ENCODE assay signal across 2 cellular contexts in the genomic region with DNA sequence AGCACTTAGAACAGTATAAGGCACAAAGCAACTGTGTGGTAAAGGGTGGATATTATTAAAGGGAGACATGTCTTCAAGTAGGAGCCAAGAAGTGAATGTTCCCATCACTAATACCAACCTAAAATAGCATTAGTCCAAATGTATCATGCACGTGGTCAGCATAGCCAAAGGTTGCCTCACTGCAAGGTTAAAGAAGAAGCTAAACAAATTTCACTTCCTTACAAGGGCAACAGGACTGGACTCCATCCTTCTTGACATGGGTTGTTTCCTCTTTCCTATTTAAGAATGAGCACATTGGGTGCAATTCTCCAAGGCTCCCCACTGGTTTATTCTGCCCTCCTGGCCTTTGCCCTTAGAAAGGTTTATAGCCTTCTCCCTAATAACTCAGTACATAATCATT.
TF ChIP-seq lines count a peak whose summit lies in the region.

No MANE protein-coding gene starts in this region.

TF ChIP-seq in HepG2, 621 proteins besides CTCF, POLR2A, EP300 and RAD21:
- TF ChIP-seq, protein P1, sequence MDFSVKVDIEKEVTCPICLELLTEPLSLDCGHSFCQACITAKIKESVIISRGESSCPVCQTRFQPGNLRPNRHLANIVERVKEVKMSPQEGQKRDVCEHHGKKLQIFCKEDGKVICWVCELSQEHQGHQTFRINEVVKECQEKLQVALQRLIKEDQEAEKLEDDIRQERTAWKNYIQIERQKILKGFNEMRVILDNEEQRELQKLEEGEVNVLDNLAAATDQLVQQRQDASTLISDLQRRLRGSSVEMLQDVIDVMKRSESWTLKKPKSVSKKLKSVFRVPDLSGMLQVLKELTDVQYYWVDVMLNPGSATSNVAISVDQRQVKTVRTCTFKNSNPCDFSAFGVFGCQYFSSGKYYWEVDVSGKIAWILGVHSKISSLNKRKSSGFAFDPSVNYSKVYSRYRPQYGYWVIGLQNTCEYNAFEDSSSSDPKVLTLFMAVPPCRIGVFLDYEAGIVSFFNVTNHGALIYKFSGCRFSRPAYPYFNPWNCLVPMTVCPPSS (IDR thresholded peaks at IDR 0.05): no peak
- TF ChIP-seq SIN3B (IDR thresholded peaks at IDR 0.05; ENCODE audit: low read length) (no peak), ZNF30 (CRISPR knock-in tag; IDR thresholded peaks at IDR 0.05) (no peak), FOXC1 (CRISPR knock-in tag; IDR thresholded peaks at IDR 0.05; ENCODE audit: borderline replicate concordance) (no peak), ZNF546 (CRISPR knock-in tag; conservative IDR thresholded peaks at IDR 0.05) (no peak), ZSCAN29 (CRISPR knock-in tag; conservative IDR thresholded peaks at IDR 0.05) (no peak), TCF12 (IDR thresholded peaks at IDR 0.05) (no peak), TCF12 (CRISPR knock-in tag; IDR thresholded peaks at IDR 0.05) (no peak), SETDB1 (CRISPR knock-in tag; IDR thresholded peaks at IDR 0.05; ENCODE audit: borderline replicate concordance) (no peak), ZNF530 (CRISPR knock-in tag; IDR thresholded peaks at IDR 0.05; ENCODE audit: low read depth) (no peak), BCL6 (CRISPR knock-in tag; IDR thresholded peaks at IDR 0.05) (no peak), ZNF432 (CRISPR knock-in tag; IDR thresholded peaks at IDR 0.05; ENCODE audit: borderline replicate concordance) (no peak), ZNF839 (CRISPR knock-in tag; IDR thresholded peaks at IDR 0.05; ENCODE audit: borderline replicate concordance) (no peak), RBM39 (IDR thresholded peaks at IDR 0.05; ENCODE audit: low read depth, low read length, poor library complexity, severe bottlenecking) (no peak), DMAP1 (CRISPR knock-in tag; IDR thresholded peaks at IDR 0.05) (no peak), TMF1 (CRISPR knock-in tag; IDR thresholded peaks at IDR 0.05; ENCODE audit: low read depth) (no peak), MYNN (CRISPR knock-in tag; IDR thresholded peaks at IDR 0.05; ENCODE audit: low read depth) (no peak), ZNF660 (CRISPR knock-in tag; IDR thresholded peaks at IDR 0.05; ENCODE audit: borderline replicate concordance, low read depth) (no peak), KDM4B (CRISPR knock-in tag; IDR thresholded peaks at IDR 0.05) (no peak), MTA3 (CRISPR knock-in tag; IDR thresholded peaks at IDR 0.05) (no peak), ZNF317 (CRISPR knock-in tag; IDR thresholded peaks at IDR 0.05) (no peak)

TF ChIP-seq in K562, 482 proteins besides CTCF, POLR2A, EP300 and RAD21:
- TF ChIP-seq, protein P2, sequence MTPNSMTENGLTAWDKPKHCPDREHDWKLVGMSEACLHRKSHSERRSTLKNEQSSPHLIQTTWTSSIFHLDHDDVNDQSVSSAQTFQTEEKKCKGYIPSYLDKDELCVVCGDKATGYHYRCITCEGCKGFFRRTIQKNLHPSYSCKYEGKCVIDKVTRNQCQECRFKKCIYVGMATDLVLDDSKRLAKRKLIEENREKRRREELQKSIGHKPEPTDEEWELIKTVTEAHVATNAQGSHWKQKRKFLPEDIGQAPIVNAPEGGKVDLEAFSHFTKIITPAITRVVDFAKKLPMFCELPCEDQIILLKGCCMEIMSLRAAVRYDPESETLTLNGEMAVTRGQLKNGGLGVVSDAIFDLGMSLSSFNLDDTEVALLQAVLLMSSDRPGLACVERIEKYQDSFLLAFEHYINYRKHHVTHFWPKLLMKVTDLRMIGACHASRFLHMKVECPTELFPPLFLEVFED (CRISPR knock-in tag; conservative IDR thresholded peaks at IDR 0.05): no peak
- TF ChIP-seq ZNF316 (IDR thresholded peaks at IDR 0.05) (no peak), CBFA2T2 (conservative IDR thresholded peaks at IDR 0.05) (no peak), MCM5 (IDR thresholded peaks at IDR 0.05; ENCODE audit: low read depth) (no peak), ZNF324 (CRISPR knock-in tag; IDR thresholded peaks at IDR 0.05) (no peak), BACH1 (tag; IDR thresholded peaks at IDR 0.05) (no peak), LARP7 (IDR thresholded peaks at IDR 0.05) (no peak), PTBP1 (IDR thresholded peaks at IDR 0.05; ENCODE audit: low read depth, low read length) (no peak), RBM34 (IDR thresholded peaks at IDR 0.05; ENCODE audit: borderline replicate concordance, insufficient read depth, low read length) (no peak), PTTG1 (tag; IDR thresholded peaks at IDR 0.05; ENCODE audit: low read depth) (no peak), AFF4 (CRISPR knock-in tag; IDR thresholded peaks at IDR 0.05) (no peak)
- TF ChIP-seq, protein P3, sequence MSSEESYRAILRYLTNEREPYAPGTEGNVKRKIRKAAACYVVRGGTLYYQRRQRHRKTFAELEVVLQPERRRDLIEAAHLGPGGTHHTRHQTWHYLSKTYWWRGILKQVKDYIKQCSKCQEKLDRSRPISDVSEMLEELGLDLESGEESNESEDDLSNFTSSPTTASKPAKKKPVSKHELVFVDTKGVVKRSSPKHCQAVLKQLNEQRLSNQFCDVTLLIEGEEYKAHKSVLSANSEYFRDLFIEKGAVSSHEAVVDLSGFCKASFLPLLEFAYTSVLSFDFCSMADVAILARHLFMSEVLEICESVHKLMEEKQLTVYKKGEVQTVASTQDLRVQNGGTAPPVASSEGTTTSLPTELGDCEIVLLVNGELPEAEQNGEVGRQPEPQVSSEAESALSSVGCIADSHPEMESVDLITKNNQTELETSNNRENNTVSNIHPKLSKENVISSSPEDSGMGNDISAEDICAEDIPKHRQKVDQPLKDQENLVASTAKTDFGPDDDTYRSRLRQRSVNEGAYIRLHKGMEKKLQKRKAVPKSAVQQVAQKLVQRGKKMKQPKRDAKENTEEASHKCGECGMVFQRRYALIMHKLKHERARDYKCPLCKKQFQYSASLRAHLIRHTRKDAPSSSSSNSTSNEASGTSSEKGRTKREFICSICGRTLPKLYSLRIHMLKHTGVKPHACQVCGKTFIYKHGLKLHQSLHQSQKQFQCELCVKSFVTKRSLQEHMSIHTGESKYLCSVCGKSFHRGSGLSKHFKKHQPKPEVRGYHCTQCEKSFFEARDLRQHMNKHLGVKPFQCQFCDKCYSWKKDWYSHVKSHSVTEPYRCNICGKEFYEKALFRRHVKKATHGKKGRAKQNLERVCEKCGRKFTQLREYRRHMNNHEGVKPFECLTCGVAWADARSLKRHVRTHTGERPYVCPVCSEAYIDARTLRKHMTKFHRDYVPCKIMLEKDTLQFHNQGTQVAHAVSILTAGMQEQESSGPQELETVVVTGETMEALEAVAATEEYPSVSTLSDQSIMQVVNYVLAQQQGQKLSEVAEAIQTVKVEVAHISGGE (CRISPR knock-in tag; IDR thresholded peaks at IDR 0.05): no peak
